Comparison of ENCODE assay signal across 18 cellular contexts in the genomic region with DNA sequence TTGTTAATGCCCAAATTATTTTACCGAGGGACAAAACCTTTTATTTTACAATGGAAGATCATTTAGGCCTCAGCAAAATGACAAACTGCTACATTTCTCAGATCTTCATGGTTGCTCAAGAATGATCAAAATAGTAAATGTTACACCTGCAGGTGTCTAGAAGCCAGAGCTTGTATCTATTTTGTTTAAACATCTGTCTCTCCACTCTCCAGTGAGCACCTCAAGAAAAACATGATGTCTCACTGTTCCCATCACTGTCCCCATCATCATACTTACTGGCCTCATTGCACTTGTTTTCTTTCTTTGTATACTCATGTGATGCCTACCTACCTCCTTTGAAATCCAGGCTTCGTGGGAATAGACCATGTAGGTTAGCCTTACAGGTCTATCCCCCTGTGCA.
"Had no signal": no experiment of that assay in that cellular context is flagged by ENCODE, and none has a peak within 500 bp of the region (broad histone marks: within the 10 kb centered on the region; RNA-seq: fewer than 3 reads in every experiment).

No MANE protein-coding gene starts in this region.

- H3K9me3 ChIP-seq: esophagus squamous epithelium, left lung, transverse colon had no signal

- H3K9me3 Mint-ChIP-seq: central memory CD8-positive, alpha-beta T cell; nephron had no signal

- DNase-seq: activated CD4-positive, alpha-beta T cell treated with anti-CD3 and anti-CD28 coated beads, Interleukin-2, amount 50 U/mL, for 1 hour; activated naive CD4-positive, alpha-beta T cell treated with Interleukin-2 at 50 U/mL for 16 hours; anterior cingulate cortex; brain microvascular endothelial cell; effector CD4-positive, alpha-beta T cell; esophagus squamous epithelium; hippocampal formation; left lung; nucleus accumbens; stimulated activated CD4-positive, alpha-beta T cell treated with anti-CD3 and anti-CD28 coated beads, Interleukin-2, amount 100 ng/mL, for 48 hours; stimulated activated naive CD4-positive, alpha-beta T cell; substantia nigra; T-helper 9 cell; transverse colon had no signal

- H3K4me3 Mint-ChIP-seq: central memory CD8-positive, alpha-beta T cell; nephron had no signal

- H3K27me3 ChIP-seq: brain microvascular endothelial cell, esophagus squamous epithelium, left lung, transverse colon had no signal

- H3K4me1 Mint-ChIP-seq: central memory CD8-positive, alpha-beta T cell; nephron had no signal

- H3K27me3 Mint-ChIP-seq: central memory CD8-positive, alpha-beta T cell had no signal

- H3K36me3 ChIP-seq: brain microvascular endothelial cell, esophagus squamous epithelium, left lung, transverse colon had no signal

- H3K27ac ChIP-seq: coronary artery, esophagus squamous epithelium, left lung, transverse colon had no signal

- H3K4me1 ChIP-seq: esophagus squamous epithelium, left lung had no signal

- ATAC-seq: activated CD4-positive, CD25-positive, alpha-beta regulatory T cell treated with anti-CD3 and anti-CD28 coated beads, Interleukin-2, amount 50 U/mL, for 24 hours; left lung had no signal

- H3K27ac Mint-ChIP-seq: nephron had no signal

- H3K4me3 ChIP-seq: coronary artery, esophagus squamous epithelium, left lung, transverse colon had no signal
